38 cellular contexts compared by ENCODE assay signal in the genomic region with DNA sequence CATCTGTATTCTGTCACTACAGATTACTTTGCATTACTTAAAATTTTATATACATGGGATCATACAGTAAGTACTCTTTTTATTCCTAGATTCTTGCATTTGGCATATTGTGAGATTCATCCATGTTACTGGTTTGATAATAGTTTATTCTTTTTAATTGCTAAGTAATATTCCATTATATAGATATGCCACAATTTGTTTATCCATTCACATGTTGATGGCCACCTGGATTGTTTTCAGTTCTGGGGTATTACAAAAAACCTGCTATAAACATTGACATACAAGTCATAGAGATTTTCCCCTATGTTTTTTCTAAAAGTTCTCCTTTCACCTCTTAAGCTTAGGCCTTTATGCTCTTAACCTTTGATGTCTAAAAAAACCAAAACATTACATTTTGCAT.
"Had no signal": no experiment of that assay in that cellular context is flagged by ENCODE, and none has a peak within 500 bp of the region (broad histone marks: within the 10 kb centered on the region; RNA-seq: fewer than 3 reads in every experiment).

No MANE protein-coding gene starts in this region.

- H3K9me3 Mint-ChIP-seq: central memory CD8-positive, alpha-beta T cell had no signal

- H3K27ac Mint-ChIP-seq: activated B cell treated with CpG ODN at 0.5 μM for 24 hours; activated CD4-positive, alpha-beta memory T cell treated with anti-CD3 and anti-CD28 coated beads, Interleukin-2, amount 10 ng/mL, durations not matched to agents 7 days and 5 days; activated CD4-positive, alpha-beta T cell treated with anti-CD3 and anti-CD28 coated beads for 36 hours; activated CD4-positive, alpha-beta T cell treated with anti-CD3 and anti-CD28 coated beads, Interleukin-2, amount 10 ng/mL, durations not matched to agents 7 days and 5 days; activated CD8-positive, alpha-beta memory T cell treated with anti-CD3 and anti-CD28 coated beads, Interleukin-2, amount 10 ng/mL, durations not matched to agents 7 days and 5 days; activated CD8-positive, alpha-beta T cell treated with anti-CD3 and anti-CD28 coated beads, Interleukin-2, amount 10 ng/mL, durations not matched to agents 7 days and 5 days; activated naive CD4-positive, alpha-beta T cell treated with anti-CD3 and anti-CD28 coated beads, Interleukin-2, amount 10 ng/mL, durations not matched to agents 7 days and 5 days; activated naive CD4-positive, alpha-beta T cell treated with anti-CD3 and anti-CD28 coated beads, Interleukin-2, amount 50 U/mL, for 24 hours; activated naive CD8-positive, alpha-beta T cell; activated naive CD8-positive, alpha-beta T cell treated with anti-CD3 and anti-CD28 coated beads, Interleukin-2, amount 10 ng/mL, durations not matched to agents 7 days and 5 days; activated naive CD8-positive, alpha-beta T cell treated with anti-CD3 and anti-CD28 coated beads, Interleukin-2, amount 50 U/mL, for 24 hours; activated T-helper 2 cell treated with anti-CD3 and anti-CD28 coated beads, Interferon-gamma antibody, Interleukin-2, Interleukin-4, amounts not matched to agents 10 μg/mL and 5 μg/mL and 100 μg/mL, durations not matched to agents 14 hours and 24 hours and 36 hours; brain; T-helper 1 cell treated with Interleukin-12 subunit alpha and Interleukin-12 subunit beta and Interleukin-4 antibody, amounts not matched to agents 30 μg/mL and 1 μg/mL, for 36 hours; T-helper 2 cell treated with Interferon-gamma antibody and Interleukin-4, amounts not matched to agents 5 μg/mL and 100 μg/mL, for 36 hours had no signal

- H3K4me1 Mint-ChIP-seq: activated B cell treated with CpG ODN at 0.5 μM for 24 hours; activated CD4-positive, alpha-beta memory T cell treated with anti-CD3 and anti-CD28 coated beads, Interleukin-2, amount 10 ng/mL, durations not matched to agents 7 days and 5 days; activated CD4-positive, alpha-beta T cell treated with anti-CD3 and anti-CD28 coated beads for 36 hours; activated CD8-positive, alpha-beta memory T cell treated with anti-CD3 and anti-CD28 coated beads, Interleukin-2, amount 10 ng/mL, durations not matched to agents 7 days and 5 days; activated naive CD4-positive, alpha-beta T cell treated with anti-CD3 and anti-CD28 coated beads, Interleukin-2, amount 10 ng/mL, durations not matched to agents 7 days and 5 days; brain had no signal

- H3K27ac ChIP-seq: ascending aorta, cardiac muscle cell, VCaP had no signal

- DNase-seq: activated B cell treated with CpG ODN at 0.5 μM for 24 hours; activated CD4-positive, alpha-beta memory T cell treated with anti-CD3 and anti-CD28 coated beads, Interleukin-2, amount 10 ng/mL, durations not matched to agents 7 days and 5 days; activated CD4-positive, alpha-beta T cell treated with anti-CD3 and anti-CD28 coated beads for 1 hour; activated CD4-positive, alpha-beta T cell treated with anti-CD3 and anti-CD28 coated beads for 36 hours; activated CD4-positive, alpha-beta T cell treated with anti-CD3 and anti-CD28 coated beads for 48 hours; activated CD4-positive, alpha-beta T cell treated with anti-CD3 and anti-CD28 coated beads, Interleukin-2, amount 10 ng/mL, durations not matched to agents 7 days and 5 days; activated CD4-positive, alpha-beta T cell treated with anti-CD3 and anti-CD28 coated beads, Interleukin-2, amount 50 U/mL, for 48 hours; activated CD8-positive, alpha-beta memory T cell treated with anti-CD3 and anti-CD28 coated beads for 24 hours; activated CD8-positive, alpha-beta memory T cell treated with anti-CD3 and anti-CD28 coated beads, Interleukin-2, amount 10 ng/mL, durations not matched to agents 7 days and 5 days; activated CD8-positive, alpha-beta memory T cell treated with anti-CD3 and anti-CD28 coated beads, Interleukin-2, amount 50 U/mL, for 48 hours; activated CD8-positive, alpha-beta T cell treated with anti-CD3 and anti-CD28 coated beads, Interleukin-2, amount 10 ng/mL, durations not matched to agents 7 days and 5 days; activated effector memory CD4-positive, alpha-beta T cell treated with Interleukin-2 at 50 U/mL for 16 hours; activated gamma-delta T cell; activated naive CD4-positive, alpha-beta T cell treated with anti-CD3 and anti-CD28 coated beads, Interleukin-2, amount 10 ng/mL, durations not matched to agents 7 days and 5 days; activated naive CD4-positive, alpha-beta T cell treated with Interleukin-2 at 50 U/mL for 16 hours; activated naive CD8-positive, alpha-beta T cell treated with anti-CD3 and anti-CD28 coated beads, Interleukin-2, amount 10 ng/mL, durations not matched to agents 7 days and 5 days; activated naive CD8-positive, alpha-beta T cell treated with anti-CD3 and anti-CD28 coated beads, Interleukin-2, amount 50 U/mL, for 24 hours; activated T-cell treated with anti-CD3 and anti-CD28 coated beads, Interleukin-2, amount 50 U/mL, for 1 hour; activated T-cell treated with anti-CD3 and anti-CD28 coated beads, Interleukin-2, amount 50 U/mL, for 4 hours; amygdala; anterior cingulate cortex; caudate nucleus; cerebellar nuclear complex; T-helper 1 cell; T-helper 2 cell; T-helper 9 cell had no signal

- H3K36me3 ChIP-seq: cardiac muscle cell had no signal

- FAIRE-seq: bronchial epithelial cell had no signal

- H3K4me3 ChIP-seq: ascending aorta, cardiac muscle cell had no signal

- H3K27me3 ChIP-seq: ascending aorta, cardiac muscle cell had no signal

- H3K27me3 Mint-ChIP-seq: activated B cell treated with CpG ODN at 0.5 μM for 24 hours; activated CD4-positive, alpha-beta memory T cell treated with anti-CD3 and anti-CD28 coated beads, Interleukin-2, amount 10 ng/mL, durations not matched to agents 7 days and 5 days; activated CD4-positive, alpha-beta T cell treated with anti-CD3 and anti-CD28 coated beads for 36 hours; activated CD4-positive, alpha-beta T cell treated with anti-CD3 and anti-CD28 coated beads, Interleukin-2, amount 10 ng/mL, durations not matched to agents 7 days and 5 days; activated CD8-positive, alpha-beta memory T cell treated with anti-CD3 and anti-CD28 coated beads, Interleukin-2, amount 10 ng/mL, durations not matched to agents 7 days and 5 days; activated naive CD4-positive, alpha-beta T cell treated with anti-CD3 and anti-CD28 coated beads, Interleukin-2, amount 10 ng/mL, durations not matched to agents 7 days and 5 days; activated naive CD4-positive, alpha-beta T cell treated with anti-CD3 and anti-CD28 coated beads, Interleukin-2, amount 50 U/mL, for 24 hours; activated naive CD8-positive, alpha-beta T cell; activated naive CD8-positive, alpha-beta T cell treated with anti-CD3 and anti-CD28 coated beads, Interleukin-2, amount 10 ng/mL, durations not matched to agents 7 days and 5 days; activated naive CD8-positive, alpha-beta T cell treated with anti-CD3 and anti-CD28 coated beads, Interleukin-2, amount 50 U/mL, for 24 hours; brain; central memory CD8-positive, alpha-beta T cell had no signal

- H3K4me3 Mint-ChIP-seq: activated B cell treated with CpG ODN at 0.5 μM for 24 hours; activated CD4-positive, alpha-beta memory T cell treated with anti-CD3 and anti-CD28 coated beads, Interleukin-2, amount 10 ng/mL, durations not matched to agents 7 days and 5 days; activated CD4-positive, alpha-beta T cell treated with anti-CD3 and anti-CD28 coated beads for 36 hours; activated CD4-positive, alpha-beta T cell treated with anti-CD3 and anti-CD28 coated beads, Interleukin-2, amount 10 ng/mL, durations not matched to agents 7 days and 5 days; activated CD8-positive, alpha-beta memory T cell treated with anti-CD3 and anti-CD28 coated beads, Interleukin-2, amount 10 ng/mL, durations not matched to agents 7 days and 5 days; activated CD8-positive, alpha-beta T cell treated with anti-CD3 and anti-CD28 coated beads, Interleukin-2, amount 10 ng/mL, durations not matched to agents 7 days and 5 days; activated naive CD4-positive, alpha-beta T cell treated with anti-CD3 and anti-CD28 coated beads, Interleukin-2, amount 10 ng/mL, durations not matched to agents 7 days and 5 days; activated naive CD4-positive, alpha-beta T cell treated with anti-CD3 and anti-CD28 coated beads, Interleukin-2, amount 50 U/mL, for 24 hours; activated naive CD8-positive, alpha-beta T cell; activated naive CD8-positive, alpha-beta T cell treated with anti-CD3 and anti-CD28 coated beads, Interleukin-2, amount 10 ng/mL, durations not matched to agents 7 days and 5 days; activated naive CD8-positive, alpha-beta T cell treated with anti-CD3 and anti-CD28 coated beads, Interleukin-2, amount 50 U/mL, for 24 hours; activated T-cell treated with anti-CD3 and anti-CD28 coated beads, Interleukin-2, amount 50 U/mL, for 4 hours; brain; central memory CD8-positive, alpha-beta T cell; T-helper 1 cell treated with Interleukin-12 subunit alpha and Interleukin-12 subunit beta and Interleukin-4 antibody, amounts not matched to agents 30 μg/mL and 1 μg/mL, for 36 hours; T-helper 2 cell treated with Interferon-gamma antibody and Interleukin-4, amounts not matched to agents 5 μg/mL and 100 μg/mL, for 36 hours had no signal

- ATAC-seq: activated CD4-positive, alpha-beta T cell treated with anti-CD3 and anti-CD28 coated beads for 36 hours; activated CD4-positive, CD25-positive, alpha-beta regulatory T cell treated with anti-CD3 and anti-CD28 coated beads, Interleukin-2, amount 50 U/mL, for 24 hours; activated CD8-positive, alpha-beta memory T cell treated with anti-CD3 and anti-CD28 coated beads, Interleukin-2, amount 10 ng/mL, durations not matched to agents 7 days and 5 days; activated CD8-positive, alpha-beta T cell treated with anti-CD3 and anti-CD28 coated beads, Interleukin-2, amount 10 ng/mL, durations not matched to agents 7 days and 5 days; activated naive CD8-positive, alpha-beta T cell treated with anti-CD3 and anti-CD28 coated beads, Interleukin-2, amount 50 U/mL, for 24 hours; activated T-cell treated with anti-CD3 and anti-CD28 coated beads, Interleukin-2, amount 50 U/mL, for 4 hours had no signal
